Comparison of ENCODE assay signal across 1 cellular context in the genomic region with DNA sequence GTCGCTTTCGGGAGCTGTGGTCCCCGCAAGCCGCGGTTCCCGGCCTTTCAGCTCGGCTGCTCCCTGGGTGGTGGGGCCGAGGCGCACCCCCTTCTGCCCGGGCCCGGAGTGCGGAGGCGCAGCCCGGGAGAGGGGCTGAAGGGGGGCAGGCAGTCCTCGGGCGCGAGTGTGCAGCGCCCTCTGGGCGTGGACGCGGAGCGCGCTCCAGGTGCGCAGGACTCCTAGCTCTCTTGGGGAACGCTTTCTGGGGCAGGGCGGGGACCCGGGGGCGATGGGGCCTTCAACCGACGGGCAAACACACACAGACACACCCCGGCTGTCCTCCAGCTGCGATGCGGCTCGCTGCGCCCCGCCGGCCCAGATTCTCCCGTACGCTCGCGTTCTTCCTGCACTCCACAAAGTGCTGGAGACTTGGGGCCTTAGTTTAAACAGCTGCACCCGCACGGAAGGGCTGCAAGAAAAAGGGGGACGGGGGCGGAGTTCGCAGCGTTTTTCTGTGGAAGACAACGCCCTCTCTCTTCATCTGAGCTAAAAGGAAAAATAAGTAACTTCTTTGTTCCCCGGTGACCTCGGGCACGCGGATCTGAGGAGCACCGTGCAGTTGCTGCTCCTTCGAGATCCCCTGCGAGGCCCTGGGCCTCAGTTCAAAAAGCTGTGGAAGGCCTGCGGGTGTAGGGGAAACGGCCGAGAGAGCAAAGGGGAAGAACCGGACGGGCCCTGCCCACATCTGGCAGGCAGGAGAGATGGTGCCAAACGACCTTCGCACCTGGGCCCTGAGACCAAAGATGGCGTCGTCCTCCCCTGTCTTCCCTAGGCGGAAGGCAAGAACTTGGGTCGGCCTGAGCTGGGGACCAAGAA.
TF ChIP-seq lines count a peak whose summit lies in the region.

No MANE protein-coding gene starts in this region.

TF ChIP-seq in HepG2, 621 proteins besides CTCF, POLR2A, EP300 and RAD21 (continued from another document and continues in another):
- TF ChIP-seq, protein P1, sequence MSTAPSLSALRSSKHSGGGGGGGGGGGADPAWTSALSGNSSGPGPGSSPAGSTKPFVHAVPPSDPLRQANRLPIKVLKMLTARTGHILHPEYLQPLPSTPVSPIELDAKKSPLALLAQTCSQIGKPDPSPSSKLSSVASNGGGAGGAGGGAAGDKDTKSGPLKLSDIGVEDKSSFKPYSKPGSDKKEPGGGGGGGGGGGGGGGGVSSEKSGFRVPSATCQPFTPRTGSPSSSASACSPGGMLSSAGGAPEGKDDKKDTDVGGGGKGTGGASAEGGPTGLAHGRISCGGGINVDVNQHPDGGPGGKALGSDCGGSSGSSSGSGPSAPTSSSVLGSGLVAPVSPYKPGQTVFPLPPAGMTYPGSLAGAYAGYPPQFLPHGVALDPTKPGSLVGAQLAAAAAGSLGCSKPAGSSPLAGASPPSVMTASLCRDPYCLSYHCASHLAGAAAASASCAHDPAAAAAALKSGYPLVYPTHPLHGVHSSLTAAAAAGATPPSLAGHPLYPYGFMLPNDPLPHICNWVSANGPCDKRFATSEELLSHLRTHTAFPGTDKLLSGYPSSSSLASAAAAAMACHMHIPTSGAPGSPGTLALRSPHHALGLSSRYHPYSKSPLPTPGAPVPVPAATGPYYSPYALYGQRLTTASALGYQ (CRISPR knock-in tag; IDR thresholded peaks at IDR 0.05), result no peak; the same call in 1 of the 2 replicates
- TF ChIP-seq, protein P2, sequence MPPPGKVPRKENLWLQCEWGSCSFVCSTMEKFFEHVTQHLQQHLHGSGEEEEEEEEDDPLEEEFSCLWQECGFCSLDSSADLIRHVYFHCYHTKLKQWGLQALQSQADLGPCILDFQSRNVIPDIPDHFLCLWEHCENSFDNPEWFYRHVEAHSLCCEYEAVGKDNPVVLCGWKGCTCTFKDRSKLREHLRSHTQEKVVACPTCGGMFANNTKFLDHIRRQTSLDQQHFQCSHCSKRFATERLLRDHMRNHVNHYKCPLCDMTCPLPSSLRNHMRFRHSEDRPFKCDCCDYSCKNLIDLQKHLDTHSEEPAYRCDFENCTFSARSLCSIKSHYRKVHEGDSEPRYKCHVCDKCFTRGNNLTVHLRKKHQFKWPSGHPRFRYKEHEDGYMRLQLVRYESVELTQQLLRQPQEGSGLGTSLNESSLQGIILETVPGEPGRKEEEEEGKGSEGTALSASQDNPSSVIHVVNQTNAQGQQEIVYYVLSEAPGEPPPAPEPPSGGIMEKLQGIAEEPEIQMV (CRISPR knock-in tag; IDR thresholded peaks at IDR 0.05; ENCODE audit: low read depth), result no peak; the same call in 1 of the 2 replicates
- TF ChIP-seq PHF20 (CRISPR knock-in tag; IDR thresholded peaks at IDR 0.05), result no peak; the same call in 1 of the 2 replicates
- no peak for TF ChIP-seq PAX8 (CRISPR knock-in tag; IDR thresholded peaks at IDR 0.05; ENCODE audit: borderline replicate concordance)
- peak; percentile 76 for TF ChIP-seq PHF8 (CRISPR knock-in tag; IDR thresholded peaks at IDR 0.05)
- TF ChIP-seq, protein P3, sequence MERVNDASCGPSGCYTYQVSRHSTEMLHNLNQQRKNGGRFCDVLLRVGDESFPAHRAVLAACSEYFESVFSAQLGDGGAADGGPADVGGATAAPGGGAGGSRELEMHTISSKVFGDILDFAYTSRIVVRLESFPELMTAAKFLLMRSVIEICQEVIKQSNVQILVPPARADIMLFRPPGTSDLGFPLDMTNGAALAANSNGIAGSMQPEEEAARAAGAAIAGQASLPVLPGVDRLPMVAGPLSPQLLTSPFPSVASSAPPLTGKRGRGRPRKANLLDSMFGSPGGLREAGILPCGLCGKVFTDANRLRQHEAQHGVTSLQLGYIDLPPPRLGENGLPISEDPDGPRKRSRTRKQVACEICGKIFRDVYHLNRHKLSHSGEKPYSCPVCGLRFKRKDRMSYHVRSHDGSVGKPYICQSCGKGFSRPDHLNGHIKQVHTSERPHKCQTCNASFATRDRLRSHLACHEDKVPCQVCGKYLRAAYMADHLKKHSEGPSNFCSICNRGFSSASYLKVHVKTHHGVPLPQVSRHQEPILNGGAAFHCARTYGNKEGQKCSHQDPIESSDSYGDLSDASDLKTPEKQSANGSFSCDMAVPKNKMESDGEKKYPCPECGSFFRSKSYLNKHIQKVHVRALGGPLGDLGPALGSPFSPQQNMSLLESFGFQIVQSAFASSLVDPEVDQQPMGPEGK (CRISPR knock-in tag; IDR thresholded peaks at IDR 0.05), result peak; percentile 97
- TF ChIP-seq ZKSCAN5 (CRISPR knock-in tag; IDR thresholded peaks at IDR 0.05), result no peak
- 0 out of 2 replicates have a peak, but pooled peaks have one; percentile 21 for TF ChIP-seq MEF2D (CRISPR knock-in tag; IDR thresholded peaks at IDR 0.05)
- peak; percentile 61; the same call in 1 of the 2 replicates for TF ChIP-seq ATF7-NPFF (CRISPR knock-in tag; IDR thresholded peaks at IDR 0.05; ENCODE audit: low read depth)
- peak; percentile 91 for TF ChIP-seq MTF2 (CRISPR knock-in tag; IDR thresholded peaks at IDR 0.05; ENCODE audit: borderline replicate concordance)
- TF ChIP-seq NFYB (CRISPR knock-in tag; IDR thresholded peaks at IDR 0.05), result no peak; the same call in 1 of the 2 replicates
- peak; percentile 21; the same call in 1 of the 2 replicates for TF ChIP-seq ZNF782 (CRISPR knock-in tag; IDR thresholded peaks at IDR 0.05; ENCODE audit: borderline replicate concordance)
- TF ChIP-seq NKX3-1 (CRISPR knock-in tag; IDR thresholded peaks at IDR 0.05), result 0 out of 2 replicates have a peak, but pooled peaks have one; percentile 19
- no peak for TF ChIP-seq ATRX (CRISPR knock-in tag; IDR thresholded peaks at IDR 0.05; ENCODE audit: borderline replicate concordance)
- no peak; the same call in 1 of the 2 replicates for TF ChIP-seq SRY (CRISPR knock-in tag; IDR thresholded peaks at IDR 0.05)
- no peak for TF ChIP-seq SIX4 (CRISPR knock-in tag; IDR thresholded peaks at IDR 0.05)
- TF ChIP-seq MXD4 (CRISPR knock-in tag; IDR thresholded peaks at IDR 0.05), result peak; percentile 9; the same call in 1 of the 2 replicates
- peak; percentile 37 for TF ChIP-seq RBM39 (IDR thresholded peaks at IDR 0.05; ENCODE audit: low read depth, low read length, poor library complexity, severe bottlenecking)
- peak; percentile 42 for TF ChIP-seq FOSL2 (CRISPR knock-in tag; IDR thresholded peaks at IDR 0.05)
- TF ChIP-seq, protein P4, sequence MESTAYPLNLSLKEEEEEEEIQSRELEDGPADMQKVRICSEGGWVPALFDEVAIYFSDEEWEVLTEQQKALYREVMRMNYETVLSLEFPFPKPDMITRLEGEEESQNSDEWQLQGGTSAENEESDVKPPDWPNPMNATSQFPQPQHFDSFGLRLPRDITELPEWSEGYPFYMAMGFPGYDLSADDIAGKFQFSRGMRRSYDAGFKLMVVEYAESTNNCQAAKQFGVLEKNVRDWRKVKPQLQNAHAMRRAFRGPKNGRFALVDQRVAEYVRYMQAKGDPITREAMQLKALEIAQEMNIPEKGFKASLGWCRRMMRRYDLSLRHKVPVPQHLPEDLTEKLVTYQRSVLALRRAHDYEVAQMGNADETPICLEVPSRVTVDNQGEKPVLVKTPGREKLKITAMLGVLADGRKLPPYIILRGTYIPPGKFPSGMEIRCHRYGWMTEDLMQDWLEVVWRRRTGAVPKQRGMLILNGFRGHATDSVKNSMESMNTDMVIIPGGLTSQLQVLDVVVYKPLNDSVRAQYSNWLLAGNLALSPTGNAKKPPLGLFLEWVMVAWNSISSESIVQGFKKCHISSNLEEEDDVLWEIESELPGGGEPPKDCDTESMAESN (CRISPR knock-in tag; conservative IDR thresholded peaks at IDR 0.05), result peak; percentile 92
- no peak; the same call in 1 of the 2 replicates for TF ChIP-seq MED13 (CRISPR knock-in tag; IDR thresholded peaks at IDR 0.05)
- TF ChIP-seq, protein P5, sequence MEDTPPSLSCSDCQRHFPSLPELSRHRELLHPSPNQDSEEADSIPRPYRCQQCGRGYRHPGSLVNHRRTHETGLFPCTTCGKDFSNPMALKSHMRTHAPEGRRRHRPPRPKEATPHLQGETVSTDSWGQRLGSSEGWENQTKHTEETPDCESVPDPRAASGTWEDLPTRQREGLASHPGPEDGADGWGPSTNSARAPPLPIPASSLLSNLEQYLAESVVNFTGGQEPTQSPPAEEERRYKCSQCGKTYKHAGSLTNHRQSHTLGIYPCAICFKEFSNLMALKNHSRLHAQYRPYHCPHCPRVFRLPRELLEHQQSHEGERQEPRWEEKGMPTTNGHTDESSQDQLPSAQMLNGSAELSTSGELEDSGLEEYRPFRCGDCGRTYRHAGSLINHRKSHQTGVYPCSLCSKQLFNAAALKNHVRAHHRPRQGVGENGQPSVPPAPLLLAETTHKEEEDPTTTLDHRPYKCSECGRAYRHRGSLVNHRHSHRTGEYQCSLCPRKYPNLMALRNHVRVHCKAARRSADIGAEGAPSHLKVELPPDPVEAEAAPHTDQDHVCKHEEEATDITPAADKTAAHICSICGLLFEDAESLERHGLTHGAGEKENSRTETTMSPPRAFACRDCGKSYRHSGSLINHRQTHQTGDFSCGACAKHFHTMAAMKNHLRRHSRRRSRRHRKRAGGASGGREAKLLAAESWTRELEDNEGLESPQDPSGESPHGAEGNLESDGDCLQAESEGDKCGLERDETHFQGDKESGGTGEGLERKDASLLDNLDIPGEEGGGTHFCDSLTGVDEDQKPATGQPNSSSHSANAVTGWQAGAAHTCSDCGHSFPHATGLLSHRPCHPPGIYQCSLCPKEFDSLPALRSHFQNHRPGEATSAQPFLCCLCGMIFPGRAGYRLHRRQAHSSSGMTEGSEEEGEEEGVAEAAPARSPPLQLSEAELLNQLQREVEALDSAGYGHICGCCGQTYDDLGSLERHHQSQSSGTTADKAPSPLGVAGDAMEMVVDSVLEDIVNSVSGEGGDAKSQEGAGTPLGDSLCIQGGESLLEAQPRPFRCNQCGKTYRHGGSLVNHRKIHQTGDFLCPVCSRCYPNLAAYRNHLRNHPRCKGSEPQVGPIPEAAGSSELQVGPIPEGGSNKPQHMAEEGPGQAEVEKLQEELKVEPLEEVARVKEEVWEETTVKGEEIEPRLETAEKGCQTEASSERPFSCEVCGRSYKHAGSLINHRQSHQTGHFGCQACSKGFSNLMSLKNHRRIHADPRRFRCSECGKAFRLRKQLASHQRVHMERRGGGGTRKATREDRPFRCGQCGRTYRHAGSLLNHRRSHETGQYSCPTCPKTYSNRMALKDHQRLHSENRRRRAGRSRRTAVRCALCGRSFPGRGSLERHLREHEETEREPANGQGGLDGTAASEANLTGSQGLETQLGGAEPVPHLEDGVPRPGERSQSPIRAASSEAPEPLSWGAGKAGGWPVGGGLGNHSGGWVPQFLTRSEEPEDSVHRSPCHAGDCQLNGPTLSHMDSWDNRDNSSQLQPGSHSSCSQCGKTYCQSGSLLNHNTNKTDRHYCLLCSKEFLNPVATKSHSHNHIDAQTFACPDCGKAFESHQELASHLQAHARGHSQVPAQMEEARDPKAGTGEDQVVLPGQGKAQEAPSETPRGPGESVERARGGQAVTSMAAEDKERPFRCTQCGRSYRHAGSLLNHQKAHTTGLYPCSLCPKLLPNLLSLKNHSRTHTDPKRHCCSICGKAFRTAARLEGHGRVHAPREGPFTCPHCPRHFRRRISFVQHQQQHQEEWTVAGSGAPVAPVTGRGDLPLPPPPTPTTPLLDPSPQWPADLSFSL (CRISPR knock-in tag; IDR thresholded peaks at IDR 0.05), result no peak
- TF ChIP-seq, protein P6, sequence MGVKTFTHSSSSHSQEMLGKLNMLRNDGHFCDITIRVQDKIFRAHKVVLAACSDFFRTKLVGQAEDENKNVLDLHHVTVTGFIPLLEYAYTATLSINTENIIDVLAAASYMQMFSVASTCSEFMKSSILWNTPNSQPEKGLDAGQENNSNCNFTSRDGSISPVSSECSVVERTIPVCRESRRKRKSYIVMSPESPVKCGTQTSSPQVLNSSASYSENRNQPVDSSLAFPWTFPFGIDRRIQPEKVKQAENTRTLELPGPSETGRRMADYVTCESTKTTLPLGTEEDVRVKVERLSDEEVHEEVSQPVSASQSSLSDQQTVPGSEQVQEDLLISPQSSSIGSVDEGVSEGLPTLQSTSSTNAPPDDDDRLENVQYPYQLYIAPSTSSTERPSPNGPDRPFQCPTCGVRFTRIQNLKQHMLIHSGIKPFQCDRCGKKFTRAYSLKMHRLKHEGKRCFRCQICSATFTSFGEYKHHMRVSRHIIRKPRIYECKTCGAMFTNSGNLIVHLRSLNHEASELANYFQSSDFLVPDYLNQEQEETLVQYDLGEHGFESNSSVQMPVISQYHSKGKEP (CRISPR knock-in tag; IDR thresholded peaks at IDR 0.05), result peak; percentile 64; the same call in 1 of the 2 replicates
- TF ChIP-seq FOXA1 (IDR thresholded peaks at IDR 0.05), result no peak
- TF ChIP-seq FOXA1 (CRISPR knock-in tag; IDR thresholded peaks at IDR 0.05), result no peak; the same call in 1 of the 2 replicates
- TF ChIP-seq ZNF709 (CRISPR knock-in tag; IDR thresholded peaks at IDR 0.05), result no peak
- TF ChIP-seq PHB2 (IDR thresholded peaks at IDR 0.05; ENCODE audit: partially characterized antibody), result no peak
- TF ChIP-seq ZSCAN12 (CRISPR knock-in tag; IDR thresholded peaks at IDR 0.05), result no peak
- TF ChIP-seq ZNF616 (CRISPR knock-in tag; IDR thresholded peaks at IDR 0.05; ENCODE audit: low read depth), result no peak
- no peak for TF ChIP-seq HOXA7 (CRISPR knock-in tag; IDR thresholded peaks at IDR 0.05)
- TF ChIP-seq, protein P7, sequence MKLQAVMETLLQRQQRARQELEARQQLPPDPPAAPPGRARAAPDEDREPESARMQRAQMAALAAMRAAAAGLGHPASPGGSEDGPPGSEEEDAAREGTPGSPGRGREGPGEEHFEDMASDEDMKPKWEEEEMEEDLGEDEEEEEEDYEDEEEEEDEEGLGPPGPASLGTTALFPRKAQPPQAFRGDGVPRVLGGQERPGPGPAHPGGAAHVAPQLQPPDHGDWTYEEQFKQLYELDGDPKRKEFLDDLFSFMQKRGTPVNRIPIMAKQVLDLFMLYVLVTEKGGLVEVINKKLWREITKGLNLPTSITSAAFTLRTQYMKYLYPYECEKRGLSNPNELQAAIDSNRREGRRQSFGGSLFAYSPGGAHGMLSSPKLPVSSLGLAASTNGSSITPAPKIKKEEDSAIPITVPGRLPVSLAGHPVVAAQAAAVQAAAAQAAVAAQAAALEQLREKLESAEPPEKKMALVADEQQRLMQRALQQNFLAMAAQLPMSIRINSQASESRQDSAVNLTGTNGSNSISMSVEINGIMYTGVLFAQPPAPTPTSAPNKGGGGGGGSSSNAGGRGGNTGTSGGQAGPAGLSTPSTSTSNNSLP (IDR thresholded peaks at IDR 0.05; ENCODE audit: low read depth, low read length), result no peak
- TF ChIP-seq, protein P8, sequence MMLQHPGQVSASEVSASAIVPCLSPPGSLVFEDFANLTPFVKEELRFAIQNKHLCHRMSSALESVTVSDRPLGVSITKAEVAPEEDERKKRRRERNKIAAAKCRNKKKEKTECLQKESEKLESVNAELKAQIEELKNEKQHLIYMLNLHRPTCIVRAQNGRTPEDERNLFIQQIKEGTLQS (CRISPR knock-in tag; IDR thresholded peaks at IDR 0.05), result 0 out of 2 replicates have a peak, but pooled peaks have one; percentile 21
- peak; percentile 84 for TF ChIP-seq PHF21A (CRISPR knock-in tag; IDR thresholded peaks at IDR 0.05)
